In genomic region chr1:101905298-101905794, GRCh38 we compare ENCODE assay signal across 28 cellular contexts.
DNase-seq lines count a peak whose midpoint lies in the region; ATAC-seq and TF ChIP-seq lines count a peak whose summit lies in the region.
"Had no signal": no experiment of that assay in that cellular context is flagged by ENCODE, and none has a peak within 500 bp of the region (broad histone marks: within the 10 kb centered on the region; RNA-seq: fewer than 3 reads in every experiment).

No MANE protein-coding gene starts in this region.

- no peaks in the 10 kb centered on the region for H3K9me3 Mint-ChIP-seq in H9
- H3K9me3 Mint-ChIP-seq in stimulated activated memory B cell treated with anti-CD40 and anti-IgM and Interleukin-4, amounts not matched to agents 10 μg/mL and 1 μg/mL and 100 μg/mL, for 72 hours: no peaks in the 10 kb centered on the region
- H3K9me3 Mint-ChIP-seq: activated CD4-positive, alpha-beta T cell treated with anti-CD3 and anti-CD28 coated beads, Interleukin-2, amount 10 ng/mL, durations not matched to agents 24 days and 14 days; activated T-cell treated with anti-CD3 and anti-CD28 coated beads, Interleukin-2, amount 50 U/mL, for 72 hours had no signal

- H3K23me2 ChIP-seq in H9 (ENCODE audit: insufficient read length, low read depth, low read length, poor library complexity, severe bottlenecking): no peaks in the 10 kb centered on the region

- no peak overlapping the region for H2BK15ac ChIP-seq in H9 (ENCODE audit: low read depth, low read length)

- H2BK20ac ChIP-seq in H9 (ENCODE audit: low read depth, low read length, poor library complexity, severe bottlenecking): no peak overlapping the region

- intact Hi-C loops in mucosa of descending colon (cut with DNase I, micrococcal nuclease): no loop called here
- intact Hi-C loops in posterior cingulate gyrus (cut with DNase I): no loop called here

- DNase-seq in NCI-H1105 treated with DMSO at 0.1 percent for 48 hours (lab: John Stamatoyannopoulos, UW): peak; percentile 54
- DNase-seq in NCI-H1105 (lab: John Stamatoyannopoulos, UW): no peak
- DNase-seq in H9: no peak
- DNase-seq in NCI-H748 treated with DMSO at 0.1 percent for 48 hours (lab: John Stamatoyannopoulos, UW): peak; percentile 89
- no peak for DNase-seq in mucosa of descending colon
- DNase-seq in posterior cingulate gyrus: no peak
- no peak for DNase-seq in iPS-NIHi7 (ENCODE audit: extremely low spot score)
- DNase-seq: activated CD4-positive, alpha-beta T cell treated with anti-CD3 and anti-CD28 coated beads, Interleukin-2, amount 10 ng/mL, durations not matched to agents 24 days and 14 days; activated naive CD4-positive, alpha-beta T cell treated with Interleukin-2 at 50 U/mL for 16 hours; activated T-cell treated with anti-CD3 and anti-CD28 coated beads, Interleukin-2, amount 50 U/mL, for 72 hours; amniotic stem cell; hypothalamus; IMR-90; mesenchymal stem cell; NCI-H1048; NCI-H2029; NCI-H526; nucleus accumbens; OCI-M1; psoas muscle; stimulated activated naive CD8-positive, alpha-beta T cell treated with anti-CD3 and anti-CD28 coated beads, Interleukin-15, Interleukin-2, amounts not matched to agents 100 U/mL and 50 U/mL, for 24 hours; WERI-Rb-1 had no signal

- H3K27me3 ChIP-seq in H9 (ENCODE audit: insufficient read depth, low read length): no peaks in the 10 kb centered on the region
- H3K27me3 ChIP-seq: vagina had no signal

- no peak overlapping the region for H3K27ac ChIP-seq in H9 (ENCODE audit: insufficient read length, low read depth, low read length)
- H3K27ac ChIP-seq: 22Rv1, psoas muscle, thoracic aorta, vagina, WERI-Rb-1 had no signal

- H3K4me1 Mint-ChIP-seq in H9: peaks cover 21 to 24% of the 10 kb centered on the region in 2 experiments
- H3K4me1 Mint-ChIP-seq in stimulated activated memory B cell treated with anti-CD40 and anti-IgM and Interleukin-4, amounts not matched to agents 10 μg/mL and 1 μg/mL and 100 μg/mL, for 72 hours: no peaks in the 10 kb centered on the region
- H3K4me1 Mint-ChIP-seq: activated CD4-positive, alpha-beta T cell treated with anti-CD3 and anti-CD28 coated beads, Interleukin-2, amount 10 ng/mL, durations not matched to agents 24 days and 14 days had no signal

- H3K4me3 ChIP-seq in mucosa of descending colon: no peak overlapping the region
- H3K4me3 ChIP-seq: HAP-1, psoas muscle, thoracic aorta, vagina had no signal

- no peaks in the 10 kb centered on the region for H4K20me1 ChIP-seq in H9 (ENCODE audit: control insufficient read depth, insufficient read depth, insufficient read length)

- no peak overlapping the region for H3K4me2 ChIP-seq in H9 (ENCODE audit: insufficient read depth, insufficient read length, low read length)

- H4K8ac ChIP-seq in H9 (replicated peaks; ENCODE audit: insufficient read length, low read depth, low read length): no peak overlapping the region

- no peaks in the 10 kb centered on the region for H3K36me3 ChIP-seq in mucosa of descending colon (ENCODE audit: low read depth)
- H3K36me3 ChIP-seq: HAP-1, thoracic aorta, vagina, WERI-Rb-1 had no signal

- H3K36me3 Mint-ChIP-seq in H9 (ENCODE audit: insufficient read depth in 1 of 3, low read depth in 3 of 3): no peaks in the 10 kb centered on the region
- no peaks in the 10 kb centered on the region for H3K36me3 Mint-ChIP-seq in stimulated activated memory B cell treated with anti-CD40 and anti-IgM and Interleukin-4, amounts not matched to agents 10 μg/mL and 1 μg/mL and 100 μg/mL, for 72 hours

- no peak overlapping the region for H4K91ac ChIP-seq in H9 (ENCODE audit: insufficient read length, low read depth, low read length)

- H3K79me1 ChIP-seq in H9 (ENCODE audit: insufficient read depth, low read depth, low read length, poor library complexity, severe bottlenecking): no peaks in the 10 kb centered on the region

- peak; percentile 54 for ATAC-seq in mucosa of descending colon
- ATAC-seq in stimulated activated memory B cell treated with anti-CD40 and anti-IgM and Interleukin-4, amounts not matched to agents 10 μg/mL and 1 μg/mL and 100 μg/mL, for 72 hours: no peak
- ATAC-seq: activated T-cell treated with anti-CD3 and anti-CD28 coated beads, Interleukin-2, amount 50 U/mL, for 72 hours; left lobe of liver; psoas muscle; stimulated activated naive CD8-positive, alpha-beta T cell treated with anti-CD3 and anti-CD28 coated beads, Interleukin-15, Interleukin-2, amounts not matched to agents 100 U/mL and 50 U/mL, for 24 hours had no signal

- H3K79me2 ChIP-seq in H9 (ENCODE audit: insufficient read depth, low read length): no peaks in the 10 kb centered on the region

- WGBS in H9 (ENCODE audit: extremely low coverage, insufficient read length, low lambda C conversion rate): no CpG with 5 or more reads among the region's 2 CpGs

- no peak overlapping the region for H2AK5ac ChIP-seq in H9 (ENCODE audit: insufficient read length, low read length)

- peak overlapping the region in 2 of 3 experiments; percentile 4 to 73; a peak in 2 of 7 replicates for H3K27ac Mint-ChIP-seq in H9
- no peak overlapping the region for H3K27ac Mint-ChIP-seq in stimulated activated memory B cell treated with anti-CD40 and anti-IgM and Interleukin-4, amounts not matched to agents 10 μg/mL and 1 μg/mL and 100 μg/mL, for 72 hours
- H3K27ac Mint-ChIP-seq: activated CD4-positive, alpha-beta T cell treated with anti-CD3 and anti-CD28 coated beads, Interleukin-2, amount 10 ng/mL, durations not matched to agents 24 days and 14 days; activated T-cell treated with anti-CD3 and anti-CD28 coated beads, Interleukin-2, amount 50 U/mL, for 72 hours had no signal

- H3K4ac ChIP-seq in H9 (ENCODE audit: low read depth, low read length): no peak overlapping the region

- H2BK12ac ChIP-seq in H9 (ENCODE audit: insufficient read length, low read depth, low read length): no peak overlapping the region

- H3K9me3 ChIP-seq in H9 (ENCODE audit: control insufficient read depth, low read depth, low read length) (no peaks in the 10 kb centered on the region), mucosa of descending colon (no peaks in the 10 kb centered on the region)
- H3K9me3 ChIP-seq: HAP-1, psoas muscle, thoracic aorta, vagina had no signal

- no peak overlapping the region for H4K5ac ChIP-seq in H9 (ENCODE audit: insufficient read length, low read depth, low read length)

- no peak overlapping the region for H3K18ac ChIP-seq in H9 (ENCODE audit: insufficient read length, low read depth, low read length)

- H3K56ac ChIP-seq in H9 (ENCODE audit: insufficient read length, low read depth, low read length): no peak overlapping the region

- H3K9ac ChIP-seq in H9 (ENCODE audit: extremely low read depth, insufficient read length, low read length): no peak overlapping the region

- no peak overlapping the region for H3T11ph ChIP-seq in H9 (ENCODE audit: low read length)

- H2BK120ac ChIP-seq in H9 (ENCODE audit: low read depth, low read length, poor library complexity, severe bottlenecking): no peak overlapping the region

- no peak overlapping the region for H2BK5ac ChIP-seq in H9 (ENCODE audit: insufficient read length, low read length)

- peaks cover 4% of the 10 kb centered on the region; the same call in 1 of the 2 replicates for H3K4me1 ChIP-seq in H9 (ENCODE audit: insufficient read depth, low read length)
- no peaks in the 10 kb centered on the region for H3K4me1 ChIP-seq in mucosa of descending colon (ENCODE audit: low read depth)
- H3K4me1 ChIP-seq: psoas muscle, vagina had no signal

- H3K27me3 Mint-ChIP-seq in H9 (ENCODE audit: low read depth): no peaks in the 10 kb centered on the region
- no peaks in the 10 kb centered on the region for H3K27me3 Mint-ChIP-seq in stimulated activated memory B cell treated with anti-CD40 and anti-IgM and Interleukin-4, amounts not matched to agents 10 μg/mL and 1 μg/mL and 100 μg/mL, for 72 hours
- H3K27me3 Mint-ChIP-seq: activated CD4-positive, alpha-beta T cell treated with anti-CD3 and anti-CD28 coated beads, Interleukin-2, amount 10 ng/mL, durations not matched to agents 24 days and 14 days had no signal

- H2AFZ ChIP-seq in H9 (ENCODE audit: low read length): no peak overlapping the region

- no peak overlapping the region for H3K14ac ChIP-seq in H9 (ENCODE audit: insufficient read depth, low read length)

- no peak overlapping the region for H3K23ac ChIP-seq in H9 (ENCODE audit: insufficient read length, low read depth, low read length)

- TF ChIP-seq CTCF in H9 (conservative IDR thresholded peaks at IDR 0.05): no peak
- no peak for TF ChIP-seq CTCF in mucosa of descending colon (IDR thresholded peaks at IDR 0.05)

- H3K4me3 Mint-ChIP-seq in H9: no peak overlapping the region
- no peak overlapping the region for H3K4me3 Mint-ChIP-seq in stimulated activated memory B cell treated with anti-CD40 and anti-IgM and Interleukin-4, amounts not matched to agents 10 μg/mL and 1 μg/mL and 100 μg/mL, for 72 hours
- H3K4me3 Mint-ChIP-seq: activated CD4-positive, alpha-beta T cell treated with anti-CD3 and anti-CD28 coated beads, Interleukin-2, amount 10 ng/mL, durations not matched to agents 24 days and 14 days; activated T-cell treated with anti-CD3 and anti-CD28 coated beads, Interleukin-2, amount 50 U/mL, for 72 hours had no signal

Comparison
In these comparisons a context has a peak if more than half of its experiments do, and no peak if none do; other contexts are left out.
1. DNase-seq: peak in NCI-H1105 treated with DMSO at 0.1 percent for 48 hours (single experiment) and NCI-H748 treated with DMSO at 0.1 percent for 48 hours (single experiment); none in NCI-H1105 (single experiment), H9 (single experiment), mucosa of descending colon (0 of 3), posterior cingulate gyrus (0 of 10) and iPS-NIHi7 (single experiment).